In the genomic region with DNA sequence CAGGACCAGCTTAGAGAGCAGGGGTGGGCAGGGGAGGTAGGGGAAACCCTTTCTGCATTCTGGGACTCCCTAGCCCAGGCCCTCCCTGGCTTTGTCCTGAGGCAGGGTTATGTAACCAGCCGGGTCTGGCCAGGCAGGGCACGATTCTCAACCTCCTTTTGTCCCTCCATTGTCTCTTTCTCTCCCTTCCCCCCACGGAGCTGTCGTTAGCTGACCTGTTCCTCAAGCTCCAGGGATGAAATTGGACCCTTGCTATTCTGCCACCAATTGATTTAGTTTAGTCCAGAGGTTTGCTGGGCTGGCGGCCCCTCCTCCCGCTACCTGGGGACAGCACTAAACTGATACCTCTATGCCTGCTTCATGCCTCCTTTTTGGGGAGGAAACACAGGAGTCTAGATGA, we compare ENCODE assay signal across 9 cellular contexts. TPM values are rescaled to one million over a fixed set of nuclear protein-coding genes. Genes with fewer than 3 reads are reported as not detected.
DNase-seq lines count a peak whose midpoint lies in the region; ATAC-seq, FAIRE-seq and TF ChIP-seq lines count a peak whose summit lies in the region.
"Had no signal": no experiment of that assay in that cellular context is flagged by ENCODE, and none has a peak within 500 bp of the region (broad histone marks: within the 10 kb centered on the region; RNA-seq: fewer than 3 reads in every experiment).

No MANE protein-coding gene starts in this region.

- H3K4me3 ChIP-seq in HEK293 (ENCODE audit: low read depth, low read length) = no peak overlapping the region
- H3K4me3 ChIP-seq in bronchial epithelial cell (ENCODE audit: low read depth, low read length) = peak overlapping the region; percentile 26
- peak overlapping the region; percentile 38 to 56 (median 49) for H3K4me3 ChIP-seq in keratinocyte (ENCODE audit: control insufficient read depth in 2 of 3, extremely low read depth in 1 of 3, insufficient read depth in 2 of 3, low read depth in 1 of 3, low read length in 3 of 3)
- H3K4me3 ChIP-seq in smooth muscle cell = no peak overlapping the region

- no peak for FAIRE-seq in bronchial epithelial cell (lab: Jason Lieb, UNC)
- FAIRE-seq in keratinocyte (lab: Jason Lieb, UNC) = no peak

- H3K4me2 ChIP-seq in keratinocyte (ENCODE audit: control insufficient read depth, extremely low read depth, insufficient read depth, low read depth, low read length) = peak overlapping the region; percentile 93
- H3K4me2 ChIP-seq in smooth muscle cell = peak overlapping the region; percentile 68

- ATAC-seq in activated CD8-positive, alpha-beta T cell treated with anti-CD3 and anti-CD28 coated beads, Interleukin-2, amount 10 ng/mL, durations not matched to agents 7 days and 5 days = no peak

- dilution Hi-C loops in keratinocyte (cut with MboI; ENCODE audit: extremely low pct_ligation_motif_present, low sequenced_read_pairs) = no loop called here

- DNase-seq in bronchial epithelial cell (ENCODE audit: low read depth) (no peak), keratinocyte (ENCODE audit: low read depth, low spot score) (no peak), smooth muscle cell (lab: John Stamatoyannopoulos, UW; ENCODE audit: unreplicated experiment) (no peak), medulla oblongata (ENCODE audit: extremely low spot score) (no peak), activated gamma-delta T cell treated with Interleukin-2 at 50 U/mL for 16 hours (no peak)
- DNase-seq in stimulated activated CD4-positive, alpha-beta T cell treated with anti-CD3 and anti-CD28 coated beads, Interleukin-2, amount 100 ng/mL, for 24 hours = no peak
- DNase-seq in activated CD8-positive, alpha-beta T cell treated with anti-CD3 and anti-CD28 coated beads, Interleukin-2, amount 10 ng/mL, durations not matched to agents 7 days and 5 days = no peak

- H3K4me1 ChIP-seq in HEK293 (ENCODE audit: control insufficient read depth, insufficient read depth, low read length) = peaks cover 27% of the 10 kb centered on the region
- peaks cover 73% of the 10 kb centered on the region for H3K4me1 ChIP-seq in keratinocyte (ENCODE audit: control insufficient read depth, extremely low read depth, insufficient read depth, low read length)
- peaks cover 52% of the 10 kb centered on the region for H3K4me1 ChIP-seq in smooth muscle cell (ENCODE audit: low read depth)

- H3K36me3 Mint-ChIP-seq in activated CD8-positive, alpha-beta T cell treated with anti-CD3 and anti-CD28 coated beads, Interleukin-2, amount 10 ng/mL, durations not matched to agents 7 days and 5 days (ENCODE audit: low read depth) = no peaks in the 10 kb centered on the region

- H3K9ac ChIP-seq in keratinocyte (ENCODE audit: control insufficient read depth, extremely low read depth, insufficient read depth, low read length) (peak overlapping the region; percentile 79), smooth muscle cell (ENCODE audit: low read depth) (peak overlapping the region; percentile 54)

- peaks cover 20% of the 10 kb centered on the region for H3K9me1 ChIP-seq in keratinocyte (ENCODE audit: control insufficient read depth, extremely low read depth, insufficient read depth, low read length)

- peaks cover 14% of the 10 kb centered on the region for H3F3A ChIP-seq in smooth muscle cell (ENCODE audit: low read depth)

- H3K27ac Mint-ChIP-seq in activated CD8-positive, alpha-beta T cell treated with anti-CD3 and anti-CD28 coated beads, Interleukin-2, amount 10 ng/mL, durations not matched to agents 7 days and 5 days = no peak overlapping the region
- H3K27ac Mint-ChIP-seq: dendritic cell treated with granulocyte-macrophage colony-stimulating factor and Interleukin-4, amounts not matched to agents 40 ng/mL and 50 ng/mL, for 4 days had no signal

- POLR2A ChIA-PET in HEK293 (lab: Yijun Ruan, JAX) = interaction anchor here (0.6 to 3.1 kb wide), 4 partner anchors 12 to 123 kb away, joined by 3 to 11 read pairs (median 4); no protein-coding TSS in a partner anchor
- POLR2A ChIA-PET in activated CD8-positive, alpha-beta T cell treated with anti-CD3 and anti-CD28 coated beads, Interleukin-2, amount 10 ng/mL, durations not matched to agents 7 days and 5 days (lab: Charles Lee) = no interaction called here

- H3K9me3 ChIP-seq in HEK293 (ENCODE audit: control insufficient read depth, insufficient read depth, low read depth, low read length) (no peaks in the 10 kb centered on the region), keratinocyte (ENCODE audit: control insufficient read depth, low read depth, low read length) (no peaks in the 10 kb centered on the region), smooth muscle cell (replicated peaks; ENCODE audit: low read depth) (no peaks in the 10 kb centered on the region)

- H3K36me3 ChIP-seq in HEK293 (ENCODE audit: control insufficient read depth in 2 of 2, insufficient read depth in 1 of 2, low read length in 2 of 2) (peaks cover 0 to 3% of the 10 kb centered on the region in 2 experiments; a peak in 2 of 3 replicates), bronchial epithelial cell (ENCODE audit: control insufficient read depth, insufficient read depth, low read length) (no peaks in the 10 kb centered on the region), keratinocyte (ENCODE audit: control insufficient read depth in 2 of 2, extremely low read depth in 1 of 2, insufficient read depth in 2 of 2, low read length in 2 of 2) (peaks cover 3 to 4% of the 10 kb centered on the region in 2 experiments), smooth muscle cell (ENCODE audit: low read depth) (no peaks in the 10 kb centered on the region)

- 49% methylated on average over 6 of the region's 6 CpGs for WGBS in smooth muscle cell (ENCODE audit: low lambda C conversion rate)

- no peak overlapping the region for H2AFZ ChIP-seq in keratinocyte (ENCODE audit: control insufficient read depth, low read length)
- no peak overlapping the region for H2AFZ ChIP-seq in smooth muscle cell (ENCODE audit: low read depth)

- H3K79me2 ChIP-seq in keratinocyte (ENCODE audit: control insufficient read depth, insufficient read depth, low read length) = peaks cover 83% of the 10 kb centered on the region
- H3K79me2 ChIP-seq in smooth muscle cell (ENCODE audit: low read depth) = peaks cover 95% of the 10 kb centered on the region

- H3K27me3 ChIP-seq in bronchial epithelial cell (ENCODE audit: control insufficient read depth, insufficient read depth, low read length) (no peaks in the 10 kb centered on the region), keratinocyte (ENCODE audit: control insufficient read depth, extremely low read depth, insufficient read depth, low read length) (no peaks in the 10 kb centered on the region), smooth muscle cell (ENCODE audit: low read depth) (no peaks in the 10 kb centered on the region)

- no peaks in the 10 kb centered on the region for H3K9me3 Mint-ChIP-seq in activated CD8-positive, alpha-beta T cell treated with anti-CD3 and anti-CD28 coated beads, Interleukin-2, amount 10 ng/mL, durations not matched to agents 7 days and 5 days (ENCODE audit: insufficient read depth)
- H3K9me3 Mint-ChIP-seq: dendritic cell treated with granulocyte-macrophage colony-stimulating factor and Interleukin-4, amounts not matched to agents 40 ng/mL and 50 ng/mL, for 4 days had no signal

- H3K27ac ChIP-seq in HEK293 (ENCODE audit: extremely low read depth, low read depth, low read length) (no peak overlapping the region), keratinocyte (ENCODE audit: control insufficient read depth, insufficient read depth, low read length) (peak overlapping the region; percentile 91), smooth muscle cell (ENCODE audit: low read depth) (peak overlapping the region; percentile 89)

- H4K20me1 ChIP-seq in keratinocyte (ENCODE audit: control insufficient read depth, extremely low read depth, insufficient read depth, low read length) = peaks cover 2% of the 10 kb centered on the region
- peaks cover 85% of the 10 kb centered on the region for H4K20me1 ChIP-seq in smooth muscle cell (ENCODE audit: low read depth)

- H3K27me3 Mint-ChIP-seq in activated CD8-positive, alpha-beta T cell treated with anti-CD3 and anti-CD28 coated beads, Interleukin-2, amount 10 ng/mL, durations not matched to agents 7 days and 5 days (ENCODE audit: low read depth) = no peaks in the 10 kb centered on the region
- H3K27me3 Mint-ChIP-seq: dendritic cell treated with granulocyte-macrophage colony-stimulating factor and Interleukin-4, amounts not matched to agents 40 ng/mL and 50 ng/mL, for 4 days had no signal

- no peak for TF ChIP-seq CTCF in HEK293 (tag by site-specific recombination; IDR thresholded peaks at IDR 0.05)
- no peak for TF ChIP-seq CTCF in bronchial epithelial cell (IDR thresholded peaks at IDR 0.05; ENCODE audit: insufficient read depth, low read length, severe bottlenecking)
- no peak for TF ChIP-seq CTCF in keratinocyte (optimal IDR thresholded peaks at IDR 0.05 in 1 of 3, IDR thresholded peaks at IDR 0.05 in 1 of 3, conservative IDR thresholded peaks at IDR 0.05 in 1 of 3; ENCODE audit: extremely low read depth in 1 of 3, insufficient read depth in 2 of 3, low read length in 3 of 3)
- TF ChIP-seq CTCF in smooth muscle cell (IDR thresholded peaks at IDR 0.05; ENCODE audit: borderline replicate concordance, insufficient read depth, poor library complexity, severe bottlenecking) = no peak

- CTCF ChIA-PET in HEK293 (lab: Yijun Ruan, JAX) = interaction anchor here (1.0 to 1.4 kb wide), 3 partner anchors 10 to 213 kb away, joined by 3 to 6 read pairs (median 3); no protein-coding TSS in a partner anchor
- CTCF ChIA-PET in activated CD8-positive, alpha-beta T cell treated with anti-CD3 and anti-CD28 coated beads, Interleukin-2, amount 10 ng/mL, durations not matched to agents 7 days and 5 days (lab: Charles Lee) = interaction anchor here (1.0 kb wide), 1 partner anchor 40 kb away, joined by 3 read pairs; no protein-coding TSS in a partner anchor

- no peak overlapping the region for H3K4me3 Mint-ChIP-seq in activated CD8-positive, alpha-beta T cell treated with anti-CD3 and anti-CD28 coated beads, Interleukin-2, amount 10 ng/mL, durations not matched to agents 7 days and 5 days
- H3K4me3 Mint-ChIP-seq: dendritic cell treated with granulocyte-macrophage colony-stimulating factor and Interleukin-4, amounts not matched to agents 40 ng/mL and 50 ng/mL, for 4 days had no signal

- no peaks in the 10 kb centered on the region for H3K4me1 Mint-ChIP-seq in activated CD8-positive, alpha-beta T cell treated with anti-CD3 and anti-CD28 coated beads, Interleukin-2, amount 10 ng/mL, durations not matched to agents 7 days and 5 days (ENCODE audit: low read depth)

RNA-seq across cellular contexts. Expression of gene NDST1, which starts 9.4 kb away (rescaled TPM):
- total RNA-seq in bronchial epithelial cell = 17.1 and 33.3 TPM in 2 replicates
- 24.9 to 43.5 TPM (median 36.2 TPM) in 3 replicates for polyA plus RNA-seq in keratinocyte
- polyA plus RNA-seq in keratinocyte (2011; ENCODE audit: low read depth) = 8.3 TPM
- polyA plus RNA-seq in keratinocyte (2011; cell fraction: cytosol; rRNA removed) = 31.9 and 37.2 TPM in 2 replicates
- 106 and 123 TPM in 2 replicates for polyA plus RNA-seq in keratinocyte (2011; cell fraction: nucleus; rRNA removed)
- polyA plus RNA-seq in keratinocyte (2012; ENCODE audit: low replicate concordance) = 21.8 and 60.7 TPM in 2 replicates
- polyA minus RNA-seq in keratinocyte = 60.2 to 180 TPM (median 69.9 TPM) in 3 replicates
- 62.7 TPM for polyA minus RNA-seq in keratinocyte (2011; cell fraction: cytosol; rRNA and poly(A)+ RNA removed)
- polyA minus RNA-seq in keratinocyte (2011; cell fraction: nucleus; rRNA and poly(A)+ RNA removed) = 122 and 151 TPM in 2 replicates
- 53.0 and 64.6 TPM in 2 replicates for total RNA-seq in smooth muscle cell
- polyA plus RNA-seq in smooth muscle cell = 32.4 and 42.1 TPM in 2 replicates
- under 1 TPM; 0.63 TPM for total RNA-seq in activated CD8-positive, alpha-beta T cell treated with anti-CD3 and anti-CD28 coated beads, Interleukin-2, amount 10 ng/mL, durations not matched to agents 7 days and 5 days

RNA-seq across cellular contexts. Expression of gene RPS14, which starts 49.0 kb away (rescaled TPM):
- 5,672 and 8,789 TPM in 2 replicates for total RNA-seq in bronchial epithelial cell
- polyA plus RNA-seq in keratinocyte = 3,540 to 4,624 TPM (median 3,588 TPM) in 3 replicates
- 630 TPM for polyA plus RNA-seq in keratinocyte (2011; ENCODE audit: low read depth)
- polyA plus RNA-seq in keratinocyte (2011; cell fraction: cytosol; rRNA removed) = 6,466 and 6,976 TPM in 2 replicates
- polyA plus RNA-seq in keratinocyte (2011; cell fraction: nucleus; rRNA removed) = 1,255 and 1,377 TPM in 2 replicates
- 2,935 and 4,321 TPM in 2 replicates for polyA plus RNA-seq in keratinocyte (2012; ENCODE audit: low replicate concordance)
- polyA minus RNA-seq in keratinocyte = 778 to 1,315 TPM (median 1,196 TPM) in 3 replicates
- 781 TPM for polyA minus RNA-seq in keratinocyte (2011; cell fraction: cytosol; rRNA and poly(A)+ RNA removed)
- 129 and 187 TPM in 2 replicates for polyA minus RNA-seq in keratinocyte (2011; cell fraction: nucleus; rRNA and poly(A)+ RNA removed)
- total RNA-seq in smooth muscle cell = 2,252 and 2,349 TPM in 2 replicates
- polyA plus RNA-seq in smooth muscle cell = 1,004 and 1,045 TPM in 2 replicates
- 1,000 to 10,000 TPM; 2,046 to 2,123 TPM for total RNA-seq in activated CD8-positive, alpha-beta T cell treated with anti-CD3 and anti-CD28 coated beads, Interleukin-2, amount 10 ng/mL, durations not matched to agents 7 days and 5 days

Comparison
In these comparisons a context has a peak if more than half of its experiments do, and no peak if none do; other contexts are left out.
1. H3K4me3 ChIP-seq: peak in bronchial epithelial cell (single experiment) and keratinocyte (3 of 3); none in HEK293 (single experiment) and smooth muscle cell (single experiment).
2. RNA of gene NDST1, which starts 9.4 kb away (total RNA-seq): 53.0 to 64.6 TPM in smooth muscle cell and 17.1 to 33.3 TPM in bronchial epithelial cell; 0.63 TPM in activated CD8-positive, alpha-beta T cell treated with anti-CD3 and anti-CD28 coated beads, Interleukin-2, amount 10 ng/mL, durations not matched to agents 7 days and 5 days; every median in the first group is over 10 times any median in the second.